Comparison of ENCODE assay signal across 12 cellular contexts in the genomic region with DNA sequence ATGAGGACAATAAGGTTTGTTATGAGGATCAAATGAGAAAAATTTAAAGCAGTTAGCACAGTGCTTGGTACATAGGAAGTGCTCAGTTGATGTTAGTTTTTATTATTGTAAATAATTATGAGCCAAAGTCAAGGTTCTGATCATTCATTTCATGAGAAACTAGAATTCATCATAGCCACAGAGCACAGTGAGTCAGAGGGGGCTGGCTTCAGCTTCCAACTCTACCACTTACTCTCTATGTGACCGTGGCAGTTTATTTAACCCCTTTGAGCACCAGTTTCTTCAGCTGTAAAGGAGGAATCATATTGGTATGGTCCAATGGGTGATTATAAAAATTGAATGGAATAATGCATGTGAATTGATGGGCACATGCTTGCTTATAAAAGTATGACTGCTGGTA. TPM values are rescaled to one million over a fixed set of nuclear protein-coding genes. Genes with fewer than 3 reads are reported as not detected.
A peak's percentile ranks its signal among the peaks of the same experiment; 100 is the strongest.
DNase-seq lines count a peak whose midpoint lies in the region; ATAC-seq, FAIRE-seq and TF ChIP-seq lines count a peak whose summit lies in the region.
"Had no signal": no experiment of that assay in that cellular context is flagged by ENCODE, and none has a peak within 500 bp of the region (broad histone marks: within the 10 kb centered on the region; RNA-seq: fewer than 3 reads in every experiment).

No MANE protein-coding gene starts in this region.

- no peak for TF ChIP-seq CTCF in mammary epithelial cell (conservative IDR thresholded peaks at IDR 0.05 in 1 of 2, IDR thresholded peaks at IDR 0.05 in 1 of 2; ENCODE audit: extremely low read depth in 1 of 2, insufficient read depth in 1 of 2, low read depth in 1 of 2, low read length in 2 of 2)

- H2BK12ac ChIP-seq in trophoblast cell (ENCODE audit: low read length) = no peak overlapping the region

- H4K20me1 ChIP-seq in mammary epithelial cell (ENCODE audit: insufficient read depth, low read length) = no peaks in the 10 kb centered on the region

- H3K36me3 ChIP-seq in mammary epithelial cell (ENCODE audit: insufficient read depth, low read length) (no peaks in the 10 kb centered on the region), trophoblast cell (ENCODE audit: control insufficient read depth in 1 of 2, insufficient read depth in 2 of 2, low read length in 2 of 2) (no peaks in the 10 kb centered on the region)

- no peak overlapping the region for H4K91ac ChIP-seq in trophoblast cell (ENCODE audit: low read depth, low read length)

- no peaks in the 10 kb centered on the region for H3K79me1 ChIP-seq in trophoblast cell (ENCODE audit: low read length)

- H3K4me1 Mint-ChIP-seq in activated CD4-positive, alpha-beta T cell treated with anti-CD3 and anti-CD28 coated beads, Interleukin-2, amount 10 ng/mL, durations not matched to agents 7 days and 5 days = peaks cover 42% of the 10 kb centered on the region
- H3K4me1 Mint-ChIP-seq in effector memory CD8-positive, alpha-beta T cell (ENCODE audit: low read depth in 2 of 2) = peaks cover 16% of the 10 kb centered on the region in 2 donors

- H3K4me3 ChIP-seq in mammary epithelial cell (replicated peaks in 1 of 3; ENCODE audit: insufficient read depth in 1 of 3, low read depth in 2 of 3, low read length in 3 of 3) (no peak overlapping the region), trophoblast cell (ENCODE audit: low read depth, low read length) (no peak overlapping the region)

- no TSS peak for BruUV-seq in mammary epithelial cell (replicated peaks; lab: Mats Ljungman, UMichigan)

- H3K27ac ChIP-seq in mammary epithelial cell (ENCODE audit: insufficient read depth, low read depth, low read length) (no peak overlapping the region), trophoblast cell (ENCODE audit: low read depth, low read length) (no peak overlapping the region)

- H3K27me3 ChIP-seq in mammary epithelial cell (ENCODE audit: insufficient read depth, low read length) (no peaks in the 10 kb centered on the region), trophoblast cell (ENCODE audit: insufficient read depth, low read length) (no peaks in the 10 kb centered on the region)

- no peak overlapping the region for H3K9ac ChIP-seq in mammary epithelial cell (ENCODE audit: insufficient read depth, low read length)
- no peak overlapping the region for H3K9ac ChIP-seq in trophoblast cell (ENCODE audit: low read length)

- no peaks in the 10 kb centered on the region for H3K27me3 Mint-ChIP-seq in activated CD4-positive, alpha-beta T cell treated with anti-CD3 and anti-CD28 coated beads, Interleukin-2, amount 10 ng/mL, durations not matched to agents 7 days and 5 days
- no peaks in the 10 kb centered on the region for H3K27me3 Mint-ChIP-seq in effector memory CD8-positive, alpha-beta T cell

- no peak overlapping the region for H2AK5ac ChIP-seq in trophoblast cell (ENCODE audit: low read length)

- intact Hi-C loops in mammary epithelial cell (cut with micrococcal nuclease) = no loop called here

- H3K36me3 Mint-ChIP-seq in activated CD4-positive, alpha-beta T cell treated with anti-CD3 and anti-CD28 coated beads, Interleukin-2, amount 10 ng/mL, durations not matched to agents 7 days and 5 days (ENCODE audit: low read depth) = peaks cover 49% of the 10 kb centered on the region
- peaks cover 3% of the 10 kb centered on the region for H3K36me3 Mint-ChIP-seq in effector memory CD8-positive, alpha-beta T cell (ENCODE audit: insufficient read depth)
- H3K36me3 Mint-ChIP-seq: natural killer cell had no signal

- H3K79me2 ChIP-seq in mammary epithelial cell (ENCODE audit: insufficient read depth, low read length) (no peaks in the 10 kb centered on the region), trophoblast cell (ENCODE audit: control insufficient read depth, insufficient read depth, low read length, poor library complexity) (no peaks in the 10 kb centered on the region)

- H3K4me2 ChIP-seq in mammary epithelial cell (ENCODE audit: insufficient read depth, low read depth, low read length) (no peak overlapping the region), trophoblast cell (ENCODE audit: low read length) (no peak overlapping the region)

- H3K27ac Mint-ChIP-seq in activated CD4-positive, alpha-beta T cell treated with anti-CD3 and anti-CD28 coated beads, Interleukin-2, amount 10 ng/mL, durations not matched to agents 7 days and 5 days = peak overlapping the region; percentile 93
- peak overlapping the region; percentile 59 to 75 for H3K27ac Mint-ChIP-seq in effector memory CD8-positive, alpha-beta T cell

- no peak overlapping the region for H2BK120ac ChIP-seq in trophoblast cell (ENCODE audit: insufficient read depth, low read length, poor library complexity)

- DNase-seq in HCEC 1CT (peak; percentile 9), mammary epithelial cell (no peak), trophoblast cell (no peak), NCI-H446 (lab: John Stamatoyannopoulos, UW) (no peak), HTR-8/SVneo (ENCODE audit: insufficient read length, low spot score) (no peak)
- DNase-seq in activated CD4-positive, alpha-beta T cell treated with anti-CD3 and anti-CD28 coated beads, Interleukin-2, amount 10 ng/mL, durations not matched to agents 7 days and 5 days = no peak
- no peak for DNase-seq in effector memory CD8-positive, alpha-beta T cell
- DNase-seq in stimulated activated CD4-positive, alpha-beta T cell treated with anti-CD3 and anti-CD28 coated beads, Interleukin-2, amount 100 ng/mL, for 48 hours = peak; percentile 13 to 31
- DNase-seq: KG1, natural killer cell, NCI-H2227 treated with DMSO at 0.1 percent for 48 hours, SHP77 treated with DMSO at 0.1 percent for 48 hours had no signal

- H2AFZ ChIP-seq in mammary epithelial cell (ENCODE audit: low read depth, low read length) (no peak overlapping the region), trophoblast cell (ENCODE audit: insufficient read depth, low read length, poor library complexity) (no peak overlapping the region)

- H3K9me3 Mint-ChIP-seq in activated CD4-positive, alpha-beta T cell treated with anti-CD3 and anti-CD28 coated beads, Interleukin-2, amount 10 ng/mL, durations not matched to agents 7 days and 5 days = peaks cover 11% of the 10 kb centered on the region
- no peaks in the 10 kb centered on the region for H3K9me3 Mint-ChIP-seq in effector memory CD8-positive, alpha-beta T cell
- H3K9me3 Mint-ChIP-seq: natural killer cell had no signal

- POLR2A ChIA-PET in activated CD4-positive, alpha-beta T cell treated with anti-CD3 and anti-CD28 coated beads, Interleukin-2, amount 10 ng/mL, durations not matched to agents 7 days and 5 days (lab: Charles Lee) = no interaction called here

- H3K4ac ChIP-seq in trophoblast cell (ENCODE audit: low read depth, low read length) = no peak overlapping the region

- FAIRE-seq in HTR-8/SVneo (lab: Jason Lieb, UNC) = no peak

- no peak overlapping the region for H4K12ac ChIP-seq in trophoblast cell (ENCODE audit: low read depth, low read length)

- no peak overlapping the region for H3K18ac ChIP-seq in trophoblast cell (ENCODE audit: low read length)

- no peaks in the 10 kb centered on the region for H3K4me1 ChIP-seq in mammary epithelial cell (ENCODE audit: insufficient read depth, low read length)
- H3K4me1 ChIP-seq in trophoblast cell (ENCODE audit: control insufficient read depth in 1 of 2, insufficient read depth in 2 of 2, low read length in 2 of 2) = peaks cover 0 to 4% of the 10 kb centered on the region in 2 experiments

- H3K9me3 ChIP-seq in mammary epithelial cell (replicated peaks; ENCODE audit: insufficient read depth, low read length) = no peaks in the 10 kb centered on the region
- H3K9me3 ChIP-seq in trophoblast cell (ENCODE audit: insufficient read depth, low read depth, low read length) = no peaks in the 10 kb centered on the region

- no peak overlapping the region for H3K23ac ChIP-seq in trophoblast cell (ENCODE audit: low read length)

- dilution Hi-C loops in mammary epithelial cell (cut with HindIII; ENCODE audit: low sequenced_read_pairs) = no loop called here

- CTCF ChIA-PET in activated CD4-positive, alpha-beta T cell treated with anti-CD3 and anti-CD28 coated beads, Interleukin-2, amount 10 ng/mL, durations not matched to agents 7 days and 5 days (lab: Charles Lee) = interaction anchor here (0.6 to 1.3 kb wide), 4 partner anchors 12 to 57 kb away, joined by 3 to 4 read pairs (median 4); no protein-coding TSS in a partner anchor
- CTCF ChIA-PET in mammary epithelial cell (lab: Charles Lee; ENCODE audit: low non-redundant PET) = no interaction called here

- no peak for ATAC-seq in effector memory CD8-positive, alpha-beta T cell (replicated peaks)

- WGBS in mammary epithelial cell (ENCODE audit: low coverage, missing lambda C conversion rate) = 50% methylated on average over 1 of the region's 1 CpG
- WGBS in trophoblast cell (ENCODE audit: extremely low coverage, insufficient coverage, insufficient read length) = no CpG with 5 or more reads among the region's 1 CpG

- in situ Hi-C loops in mammary epithelial cell (cut with MboI; ENCODE audit: low sequenced_read_pairs in 2 of 2) = no loop called here

- no peak overlapping the region for H3K14ac ChIP-seq in trophoblast cell (ENCODE audit: low read length)

- no peak overlapping the region for H4K8ac ChIP-seq in trophoblast cell (ENCODE audit: low read depth, low read length)

- H2BK5ac ChIP-seq in trophoblast cell (ENCODE audit: low read depth, low read length, poor library complexity) = no peak overlapping the region

- H3K4me3 Mint-ChIP-seq in activated CD4-positive, alpha-beta T cell treated with anti-CD3 and anti-CD28 coated beads, Interleukin-2, amount 10 ng/mL, durations not matched to agents 7 days and 5 days = no peak overlapping the region
- H3K4me3 Mint-ChIP-seq in effector memory CD8-positive, alpha-beta T cell = no peak overlapping the region
- H3K4me3 Mint-ChIP-seq: natural killer cell had no signal

RNA-seq across cellular contexts. Expression of a gene that starts 39.4 kb away (rescaled TPM):
- total RNA-seq in activated CD4-positive, alpha-beta T cell treated with anti-CD3 and anti-CD28 coated beads, Interleukin-2, amount 10 ng/mL, durations not matched to agents 7 days and 5 days = 10 to 100 TPM; 24.1 to 27.1 TPM
- total RNA-seq in mammary epithelial cell = 1 to 10 TPM; 3.3 to 4.9 TPM
- polyA plus RNA-seq in mammary epithelial cell = 2.9 TPM
- polyA minus RNA-seq in mammary epithelial cell = 2.3 TPM
- polyA plus RNA-seq in trophoblast cell (2013) = 0.25 and 0.27 TPM in 2 replicates

RNA-seq across cellular contexts. Expression of a gene that starts 57.7 kb away (rescaled TPM):
- 10 to 100 TPM; 26.0 to 31.8 TPM for total RNA-seq in activated CD4-positive, alpha-beta T cell treated with anti-CD3 and anti-CD28 coated beads, Interleukin-2, amount 10 ng/mL, durations not matched to agents 7 days and 5 days
- 10 to 100 TPM; 15.8 to 22.2 TPM for total RNA-seq in mammary epithelial cell
- polyA plus RNA-seq in mammary epithelial cell = 10.2 TPM
- 5.1 TPM for polyA minus RNA-seq in mammary epithelial cell
- polyA plus RNA-seq in trophoblast cell (2013) = 38.9 and 40.9 TPM in 2 replicates

Comparison
In these comparisons a context has a peak if more than half of its experiments do, and no peak if none do; other contexts are left out.
1. DNase-seq: peak in HCEC 1CT (single experiment) and stimulated activated CD4-positive, alpha-beta T cell treated with anti-CD3 and anti-CD28 coated beads, Interleukin-2, amount 100 ng/mL, for 48 hours (2 of 2); none in activated CD4-positive, alpha-beta T cell treated with anti-CD3 and anti-CD28 coated beads, Interleukin-2, amount 10 ng/mL, durations not matched to agents 7 days and 5 days (single experiment), effector memory CD8-positive, alpha-beta T cell (0 of 3), mammary epithelial cell (single experiment), trophoblast cell (0 of 2), NCI-H446 (0 of 2) and HTR-8/SVneo (single experiment).
2. RNA of a gene that starts 39.4 kb away (total RNA-seq): 24.1 to 27.1 TPM in activated CD4-positive, alpha-beta T cell treated with anti-CD3 and anti-CD28 coated beads, Interleukin-2, amount 10 ng/mL, durations not matched to agents 7 days and 5 days; 3.3 to 4.9 TPM in mammary epithelial cell; every median in the first group is over 4 times any median in the second.